19 cellular contexts compared by ENCODE assay signal in genomic region chr9:15370496-15371464, GRCh38. TPM values are rescaled to one million over a fixed set of nuclear protein-coding genes. Genes with fewer than 3 reads are reported as not detected.
A peak's percentile ranks its signal among the peaks of the same experiment; 100 is the strongest.
DNase-seq lines count a peak whose midpoint lies in the region; FAIRE-seq and TF ChIP-seq lines count a peak whose summit lies in the region.
"Had no signal": no experiment of that assay in that cellular context is flagged by ENCODE, and none has a peak within 500 bp of the region (broad histone marks: within the 10 kb centered on the region; RNA-seq: fewer than 3 reads in every experiment).

No MANE protein-coding gene starts in this region.

- no peaks in the 10 kb centered on the region for H3K9me3 Mint-ChIP-seq in astrocyte (ENCODE audit: unreplicated experiment)
- H3K9me3 Mint-ChIP-seq in glutamatergic neuron (ENCODE audit: unreplicated experiment), result peaks cover 2% of the 10 kb centered on the region
- H3K9me3 Mint-ChIP-seq: activated B cell treated with CpG ODN at 0.5 μM for 24 hours, type B pancreatic cell had no signal

- H3K27ac Mint-ChIP-seq in astrocyte (ENCODE audit: unreplicated experiment) (no peak overlapping the region), glutamatergic neuron (ENCODE audit: unreplicated experiment) (no peak overlapping the region)
- H3K27ac Mint-ChIP-seq: activated B cell treated with CpG ODN at 0.5 μM for 24 hours; activated naive CD4-positive, alpha-beta T cell treated with anti-CD3 and anti-CD28 coated beads for 36 hours; CD4-positive, CD25-positive, alpha-beta regulatory T cell; type B pancreatic cell had no signal

- no peaks in the 10 kb centered on the region for H3K79me2 ChIP-seq in astrocyte (ENCODE audit: insufficient read depth, low read length)

- no peaks in the 10 kb centered on the region for H4K20me1 ChIP-seq in astrocyte (ENCODE audit: insufficient read depth, low read length)

- TF ChIP-seq CTCF in astrocyte (IDR thresholded peaks at IDR 0.05; ENCODE audit: insufficient read depth, low read depth, low read length), result no peak
- no peak for TF ChIP-seq CTCF in glutamatergic neuron (IDR thresholded peaks at IDR 0.05; ENCODE audit: partially characterized antibody, unreplicated experiment)

- no peak overlapping the region for H3K9ac ChIP-seq in astrocyte (ENCODE audit: low read length)

- no peaks in the 10 kb centered on the region for H3K36me3 Mint-ChIP-seq in astrocyte (ENCODE audit: low read depth, unreplicated experiment)
- peaks cover 3% of the 10 kb centered on the region for H3K36me3 Mint-ChIP-seq in glutamatergic neuron (ENCODE audit: unreplicated experiment)
- H3K36me3 Mint-ChIP-seq: CD4-positive, CD25-positive, alpha-beta regulatory T cell; naive thymus-derived CD8-positive, alpha-beta T cell; type B pancreatic cell had no signal

- DNase-seq in DMS 273 (lab: John Stamatoyannopoulos, UW; ENCODE audit: unreplicated experiment) (peak; percentile 27), DMS 273 treated with DMSO at 0.1 percent for 48 hours (lab: John Stamatoyannopoulos, UW) (no peak), astrocyte (ENCODE audit: low read depth) (peak; percentile 32), glutamatergic neuron (peak; percentile 29), pons (ENCODE audit: low spot score) (peak; percentile 9), HPDE6-E6E7 (ENCODE audit: extremely low spot score) (no peak), DMS53 treated with DMSO at 0.1 percent for 48 hours (lab: John Stamatoyannopoulos, UW; ENCODE audit: unreplicated experiment) (no peak), SIG-M5 (lab: John Stamatoyannopoulos, UW) (no peak)
- DNase-seq: activated B cell treated with CpG ODN at 0.5 μM for 24 hours; activated naive CD4-positive, alpha-beta T cell treated with anti-CD3 and anti-CD28 coated beads for 36 hours; CD4-positive, CD25-positive, alpha-beta regulatory T cell; left ventricle myocardium inferior; MM.1S; naive thymus-derived CD8-positive, alpha-beta T cell had no signal

- no peak overlapping the region for H3K4me3 ChIP-seq in astrocyte (ENCODE audit: insufficient read depth, low read depth, low read length)
- H3K4me3 ChIP-seq: left ventricle myocardium inferior, right atrium auricular region had no signal

- FAIRE-seq in astrocyte (lab: Jason Lieb, UNC), result no peak
- FAIRE-seq: GM12892 had no signal

- H3K27me3 Mint-ChIP-seq in astrocyte (ENCODE audit: low read depth, unreplicated experiment), result no peaks in the 10 kb centered on the region
- H3K27me3 Mint-ChIP-seq in glutamatergic neuron (ENCODE audit: unreplicated experiment), result no peaks in the 10 kb centered on the region

- H3K27me3 ChIP-seq in astrocyte (ENCODE audit: insufficient read depth, low read length), result no peaks in the 10 kb centered on the region
- H3K27me3 ChIP-seq: right atrium auricular region had no signal

- peak overlapping the region; percentile 64 for H2AFZ ChIP-seq in astrocyte (ENCODE audit: low read depth, low read length)

- no peak overlapping the region for H3K27ac ChIP-seq in astrocyte (ENCODE audit: low read depth, low read length)
- H3K27ac ChIP-seq: 22Rv1, epithelial cell of prostate, left ventricle myocardium inferior, right atrium auricular region had no signal

- no peak overlapping the region for H3K4me3 Mint-ChIP-seq in astrocyte (ENCODE audit: unreplicated experiment)
- no peak overlapping the region for H3K4me3 Mint-ChIP-seq in glutamatergic neuron (ENCODE audit: unreplicated experiment)
- H3K4me3 Mint-ChIP-seq: activated B cell treated with CpG ODN at 0.5 μM for 24 hours; activated naive CD4-positive, alpha-beta T cell treated with anti-CD3 and anti-CD28 coated beads for 36 hours; CD4-positive, CD25-positive, alpha-beta regulatory T cell; naive thymus-derived CD8-positive, alpha-beta T cell; type B pancreatic cell had no signal

- H3K4me1 Mint-ChIP-seq in astrocyte (ENCODE audit: low read depth, unreplicated experiment) (peaks cover 6% of the 10 kb centered on the region), glutamatergic neuron (ENCODE audit: low read depth, unreplicated experiment) (no peaks in the 10 kb centered on the region)
- H3K4me1 Mint-ChIP-seq: CD4-positive, CD25-positive, alpha-beta regulatory T cell had no signal

- H3K4me2 ChIP-seq in astrocyte (ENCODE audit: low read length), result peak overlapping the region; percentile 8

- H3K36me3 ChIP-seq in astrocyte (ENCODE audit: insufficient read depth, low read length), result no peaks in the 10 kb centered on the region
- H3K36me3 ChIP-seq: left ventricle myocardium inferior, right atrium auricular region had no signal

- H3K9me3 ChIP-seq in astrocyte (ENCODE audit: insufficient read depth, low read depth, low read length), result no peaks in the 10 kb centered on the region
- H3K9me3 ChIP-seq: right atrium auricular region had no signal

- H3K4me1 ChIP-seq in astrocyte (ENCODE audit: insufficient read depth, low read length), result no peaks in the 10 kb centered on the region
- H3K4me1 ChIP-seq: left ventricle myocardium inferior, right atrium auricular region had no signal

RNA-seq across cellular contexts. Expression of gene SNAPC3, which starts 51.9 kb away (rescaled TPM):
- total RNA-seq in astrocyte (39.6 and 40.3 TPM in 2 replicates), glutamatergic neuron (ENCODE audit: unreplicated experiment) (104 TPM)

Comparison
In these comparisons a context has a peak if more than half of its experiments do, and no peak if none do; other contexts are left out.
1. DNase-seq: peak in DMS 273 (single experiment), astrocyte (single experiment), glutamatergic neuron (single experiment) and pons (single experiment); none in DMS 273 treated with DMSO at 0.1 percent for 48 hours (single experiment), HPDE6-E6E7 (single experiment), DMS53 treated with DMSO at 0.1 percent for 48 hours (single experiment) and SIG-M5 (single experiment).